Comparison of ENCODE assay signal across 31 cellular contexts in the genomic region with DNA sequence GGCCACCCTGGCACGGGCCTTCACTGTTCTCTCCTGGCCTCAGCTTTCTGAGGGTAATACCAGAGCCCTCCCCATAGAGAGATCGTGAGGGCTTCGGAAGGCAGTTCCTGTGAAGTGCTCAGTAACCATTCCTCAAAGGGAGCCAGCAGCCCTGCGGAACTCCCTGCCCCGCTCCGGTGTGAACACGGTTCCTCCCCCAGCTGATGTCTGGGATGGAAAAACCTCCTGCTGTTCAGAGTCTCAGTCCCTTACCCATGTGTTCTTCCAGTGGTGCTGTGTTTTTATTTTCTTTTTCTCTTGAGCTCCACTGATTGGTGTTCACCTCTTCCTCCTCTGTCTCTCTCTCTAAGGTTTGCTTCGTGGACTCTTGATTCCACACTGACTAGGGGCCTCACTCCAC.
"Had no signal": no experiment of that assay in that cellular context is flagged by ENCODE, and none has a peak within 500 bp of the region (broad histone marks: within the 10 kb centered on the region; RNA-seq: fewer than 3 reads in every experiment).

No MANE protein-coding gene starts in this region.

- H3K36me3 ChIP-seq: MG63, SJCRH30, WERI-Rb-1 had no signal

- DNase-seq: activated CD4-positive, alpha-beta memory T cell treated with anti-CD3 and anti-CD28 coated beads, Interleukin-2, amount 10 ng/mL, durations not matched to agents 7 days and 5 days; activated CD4-positive, alpha-beta T cell treated with anti-CD3 and anti-CD28 coated beads for 1 hour; activated CD4-positive, alpha-beta T cell treated with anti-CD3 and anti-CD28 coated beads for 48 hours; activated CD4-positive, CD25-positive, alpha-beta regulatory T cell; activated CD8-positive, alpha-beta memory T cell treated with anti-CD3 and anti-CD28 coated beads for 24 hours; activated CD8-positive, alpha-beta memory T cell treated with anti-CD3 and anti-CD28 coated beads, Interleukin-2, amount 10 ng/mL, durations not matched to agents 7 days and 5 days; activated effector memory CD4-positive, alpha-beta T cell treated with anti-CD3 and anti-CD28 coated beads, Interleukin-2, amount 50 U/mL, for 16 hours; activated naive CD4-positive, alpha-beta T cell; activated naive CD4-positive, alpha-beta T cell treated with anti-CD3 and anti-CD28 coated beads, Interleukin-2, amount 50 U/mL, for 16 hours; activated naive CD8-positive, alpha-beta T cell treated with anti-CD3 and anti-CD28 coated beads for 36 hours; activated T-cell treated with anti-CD3 and anti-CD28 coated beads, Interleukin-2, amount 50 U/mL, for 1 hour; activated T-cell treated with anti-CD3 and anti-CD28 coated beads, Interleukin-2, amount 50 U/mL, for 72 hours; amygdala; Kasumi-1; KG1; MG63; NCI-H1048; NCI-H1105 treated with DMSO at 0.1 percent for 48 hours; NCI-H1436; NCI-H1694; NCI-H2029; NCI-H345; NCI-H524 treated with DMSO at 0.1 percent for 48 hours; SHP77; SJCRH30; T1000; WERI-Rb-1 had no signal

- H3K9me3 ChIP-seq: ascending aorta, MG63, SJCRH30 had no signal

- H3K4me3 Mint-ChIP-seq: activated CD4-positive, alpha-beta memory T cell treated with anti-CD3 and anti-CD28 coated beads, Interleukin-2, amount 10 ng/mL, durations not matched to agents 7 days and 5 days; activated CD8-positive, alpha-beta memory T cell treated with anti-CD3 and anti-CD28 coated beads, Interleukin-2, amount 10 ng/mL, durations not matched to agents 7 days and 5 days; activated naive CD8-positive, alpha-beta T cell treated with anti-CD3 and anti-CD28 coated beads for 36 hours; activated T-cell treated with anti-CD3 and anti-CD28 coated beads, Interleukin-2, amount 50 U/mL, for 72 hours; activated T-helper 17 cell treated with anti-CD3 and anti-CD28 coated beads, Interleukin-2, amount 50 U/mL, for 72 hours had no signal

- H3K4me1 Mint-ChIP-seq: activated CD4-positive, alpha-beta memory T cell treated with anti-CD3 and anti-CD28 coated beads, Interleukin-2, amount 10 ng/mL, durations not matched to agents 7 days and 5 days; activated CD8-positive, alpha-beta memory T cell treated with anti-CD3 and anti-CD28 coated beads, Interleukin-2, amount 10 ng/mL, durations not matched to agents 7 days and 5 days; activated naive CD8-positive, alpha-beta T cell treated with anti-CD3 and anti-CD28 coated beads for 36 hours; activated T-helper 17 cell treated with anti-CD3 and anti-CD28 coated beads, Interleukin-2, amount 50 U/mL, for 72 hours had no signal

- H3K27ac ChIP-seq: SJCRH30, SK-N-MC, WERI-Rb-1 had no signal

- H3K4me3 ChIP-seq: ascending aorta, MG63, SJCRH30, SK-N-MC had no signal

- H3K4me1 ChIP-seq: ascending aorta, SJCRH30 had no signal

- ATAC-seq: activated CD8-positive, alpha-beta memory T cell treated with anti-CD3 and anti-CD28 coated beads, Interleukin-2, amount 10 ng/mL, durations not matched to agents 7 days and 5 days; activated T-cell treated with anti-CD3 and anti-CD28 coated beads, Interleukin-2, amount 50 U/mL, for 72 hours; activated T-helper 17 cell treated with anti-CD3 and anti-CD28 coated beads, Interleukin-2, amount 50 U/mL, for 72 hours; Panc1 had no signal

- H3K27ac Mint-ChIP-seq: activated CD4-positive, alpha-beta memory T cell treated with anti-CD3 and anti-CD28 coated beads, Interleukin-2, amount 10 ng/mL, durations not matched to agents 7 days and 5 days; activated CD8-positive, alpha-beta memory T cell treated with anti-CD3 and anti-CD28 coated beads, Interleukin-2, amount 10 ng/mL, durations not matched to agents 7 days and 5 days; activated naive CD8-positive, alpha-beta T cell treated with anti-CD3 and anti-CD28 coated beads for 36 hours; activated T-cell treated with anti-CD3 and anti-CD28 coated beads, Interleukin-2, amount 50 U/mL, for 72 hours; activated T-helper 17 cell treated with anti-CD3 and anti-CD28 coated beads, Interleukin-2, amount 50 U/mL, for 72 hours had no signal

- H3K9me3 Mint-ChIP-seq: activated CD4-positive, alpha-beta memory T cell treated with anti-CD3 and anti-CD28 coated beads, Interleukin-2, amount 10 ng/mL, durations not matched to agents 7 days and 5 days; activated naive CD8-positive, alpha-beta T cell treated with anti-CD3 and anti-CD28 coated beads for 36 hours; activated T-cell treated with anti-CD3 and anti-CD28 coated beads, Interleukin-2, amount 50 U/mL, for 72 hours; activated T-helper 17 cell treated with anti-CD3 and anti-CD28 coated beads, Interleukin-2, amount 50 U/mL, for 72 hours had no signal

- H3K27me3 ChIP-seq: ascending aorta, MG63, SJCRH30 had no signal

- H3K36me3 Mint-ChIP-seq: activated CD8-positive, alpha-beta memory T cell treated with anti-CD3 and anti-CD28 coated beads, Interleukin-2, amount 10 ng/mL, durations not matched to agents 7 days and 5 days; activated naive CD8-positive, alpha-beta T cell treated with anti-CD3 and anti-CD28 coated beads for 36 hours had no signal
